16 cellular contexts compared by ENCODE assay signal in genomic region chr11:70414341-70415100, GRCh38. TPM values are rescaled to one million over a fixed set of nuclear protein-coding genes. Genes with fewer than 3 reads are reported as not detected.
A peak's percentile ranks its signal among the peaks of the same experiment; 100 is the strongest.
DNase-seq lines count a peak whose midpoint lies in the region; ATAC-seq, FAIRE-seq and TF ChIP-seq lines count a peak whose summit lies in the region.
"Had no signal": no experiment of that assay in that cellular context is flagged by ENCODE, and none has a peak within 500 bp of the region (broad histone marks: within the 10 kb centered on the region; RNA-seq: fewer than 3 reads in every experiment).

No MANE protein-coding gene starts in this region.

- ATAC-seq in K562 (no peak), GM21717 (IDR thresholded peaks at IDR 0.05; ENCODE audit: unreplicated experiment) (no peak), GM19463 (IDR thresholded peaks at IDR 0.05; ENCODE audit: unreplicated experiment) (no peak), HG02884 (IDR thresholded peaks at IDR 0.05; ENCODE audit: unreplicated experiment) (no peak)
- ATAC-seq: Right ventricle myocardium inferior had no signal

- 94% methylated on average over 20 of the region's 28 CpGs for WGBS in K562 (ENCODE audit: insufficient coverage, low coverage, missing lambda C conversion rate)

- H3K36me3 ChIP-seq in K562 (ENCODE audit: control insufficient read depth, insufficient read depth, low read length) (peaks cover 88% of the 10 kb centered on the region), fibroblast of lung (ENCODE audit: control insufficient read depth, insufficient read depth, low read length) (peaks cover 57% of the 10 kb centered on the region)

- H3K27me3 ChIP-seq in K562 (ENCODE audit: control insufficient read depth in 2 of 2, insufficient read depth in 2 of 2, low read length in 2 of 2) (no peaks in the 10 kb centered on the region), fibroblast of lung (ENCODE audit: control insufficient read depth, insufficient read depth, low read length) (no peaks in the 10 kb centered on the region)
- H3K27me3 ChIP-seq: Peyer's patch had no signal

- peak overlapping the region; percentile 20 for H3K27ac Mint-ChIP-seq in T-helper 1 cell treated with Interleukin-12 subunit alpha and Interleukin-12 subunit beta and Interleukin-4 antibody, amounts not matched to agents 30 μg/mL and 1 μg/mL, for 36 hours
- H3K27ac Mint-ChIP-seq in type B pancreatic cell = peak overlapping the region; percentile 71

- no peak for DNase-seq in T-helper 1 cell
- no peak for DNase-seq in K562 (ENCODE audit: extremely low read depth in 1 of 4, low spot score in 3 of 4)
- DNase-seq in fibroblast of lung (ENCODE audit: low read depth in 2 of 2) = no peak
- no peak for DNase-seq in type B pancreatic cell (ENCODE audit: extremely low spot score, unreplicated experiment)
- DNase-seq: DMS79 treated with DMSO at 0.1 percent for 48 hours, NCI-H1436, NCI-H1930, NCI-H69, Peyer's patch had no signal

- H3K9ac ChIP-seq in K562 (ENCODE audit: insufficient read depth in 1 of 2, low read depth in 2 of 2, low read length in 2 of 2) (no peak overlapping the region), fibroblast of lung (ENCODE audit: insufficient read depth, low read length) (no peak overlapping the region)
- H3K9ac ChIP-seq: KMS-11 had no signal

- TF ChIP-seq RAD21 in K562 (CRISPR knock-in tag; conservative IDR thresholded peaks at IDR 0.05 in 1 of 2, IDR thresholded peaks at IDR 0.05 in 1 of 2) = no peak

- H2AFZ ChIP-seq in K562 (ENCODE audit: low read depth, low read length) = no peak overlapping the region
- no peak overlapping the region for H2AFZ ChIP-seq in fibroblast of lung (ENCODE audit: low read length)

- H3K4me2 ChIP-seq in K562 (ENCODE audit: insufficient read depth, low read length) (no peak overlapping the region), fibroblast of lung (ENCODE audit: extremely low read depth, insufficient read depth, low read length) (no peak overlapping the region)
- H3K4me2 ChIP-seq: KMS-11 had no signal

- peaks cover 4% of the 10 kb centered on the region for H3K9me1 ChIP-seq in K562 (ENCODE audit: control insufficient read depth, insufficient read depth, low read length)

- H3K9me3 Mint-ChIP-seq in T-helper 1 cell treated with Interleukin-12 subunit alpha and Interleukin-12 subunit beta and Interleukin-4 antibody, amounts not matched to agents 30 μg/mL and 1 μg/mL, for 36 hours = no peaks in the 10 kb centered on the region
- no peaks in the 10 kb centered on the region for H3K9me3 Mint-ChIP-seq in type B pancreatic cell

- H3K9me3 ChIP-seq in K562 (replicated peaks; ENCODE audit: control insufficient read depth, insufficient read depth, low read depth, low read length) (no peaks in the 10 kb centered on the region), fibroblast of lung (ENCODE audit: control insufficient read depth, insufficient read depth, low read depth, low read length) (no peaks in the 10 kb centered on the region)
- H3K9me3 ChIP-seq: Peyer's patch had no signal

- no peak for TF ChIP-seq POLR2A in K562 (conservative IDR thresholded peaks at IDR 0.05)

- H3K4me1 ChIP-seq in K562 (replicated peaks in 1 of 2; ENCODE audit: control insufficient read depth in 2 of 2, insufficient read depth in 2 of 2, low read length in 2 of 2) = peaks cover 7 to 9% of the 10 kb centered on the region in 2 experiments; a peak in 4 of 5 replicates
- H3K4me1 ChIP-seq in fibroblast of lung (ENCODE audit: control insufficient read depth, extremely low read depth, insufficient read depth, low read length) = peaks cover 5% of the 10 kb centered on the region
- H3K4me1 ChIP-seq: Peyer's patch had no signal

- H3K36me3 Mint-ChIP-seq in T-helper 1 cell treated with Interleukin-12 subunit alpha and Interleukin-12 subunit beta and Interleukin-4 antibody, amounts not matched to agents 30 μg/mL and 1 μg/mL, for 36 hours (ENCODE audit: low read depth) = no peaks in the 10 kb centered on the region
- peaks cover 21% of the 10 kb centered on the region for H3K36me3 Mint-ChIP-seq in type B pancreatic cell

- no peaks in the 10 kb centered on the region for H3K79me2 ChIP-seq in K562 (ENCODE audit: control insufficient read depth, insufficient read depth, low read length)
- peaks cover 21% of the 10 kb centered on the region for H3K79me2 ChIP-seq in fibroblast of lung (ENCODE audit: control insufficient read depth, insufficient read depth, low read length)

- H3K27ac ChIP-seq in K562 (ENCODE audit: extremely low read depth, low read depth, low read length) (no peak overlapping the region), fibroblast of lung (ENCODE audit: insufficient read depth, low read length) (peak overlapping the region; percentile 39)
- H3K27ac ChIP-seq: 22Rv1, KMS-11, Peyer's patch had no signal

- no peak for TF ChIP-seq EP300 in K562 (IDR thresholded peaks at IDR 0.05; ENCODE audit: low read length)

- H3K4me3 ChIP-seq in K562 (no peak overlapping the region), fibroblast of lung (replicated peaks in 1 of 4; ENCODE audit: control extremely low read depth in 1 of 4, insufficient read depth in 1 of 4, low read depth in 3 of 4, low read length in 4 of 4) (no peak overlapping the region)
- H3K4me3 ChIP-seq: Peyer's patch had no signal

- no peak for FAIRE-seq in K562 (lab: Jason Lieb, UNC)

- in situ Hi-C loops in K562 (cut with MboI) = no loop called here

- no peak for TF ChIP-seq CTCF in K562 (IDR thresholded peaks at IDR 0.05 in 2 of 3, conservative IDR thresholded peaks at IDR 0.05 in 1 of 3; ENCODE audit: insufficient read depth in 2 of 3, low read depth in 1 of 3, low read length in 3 of 3)
- TF ChIP-seq CTCF in fibroblast of lung (conservative IDR thresholded peaks at IDR 0.05 in 1 of 2, IDR thresholded peaks at IDR 0.05 in 1 of 2; ENCODE audit: low read depth in 1 of 2, low read length in 2 of 2) = no peak
- TF ChIP-seq CTCF in type B pancreatic cell (conservative IDR thresholded peaks at IDR 0.05) = no peak

- BruUV-seq in K562 (replicated peaks; lab: Mats Ljungman, UMichigan) = no TSS peak

- H3K4me1 Mint-ChIP-seq in T-helper 1 cell treated with Interleukin-12 subunit alpha and Interleukin-12 subunit beta and Interleukin-4 antibody, amounts not matched to agents 30 μg/mL and 1 μg/mL, for 36 hours (ENCODE audit: low read depth) = no peaks in the 10 kb centered on the region
- no peaks in the 10 kb centered on the region for H3K4me1 Mint-ChIP-seq in type B pancreatic cell (ENCODE audit: unreplicated experiment)

- no peaks in the 10 kb centered on the region for H4K20me1 ChIP-seq in K562 (replicated peaks; ENCODE audit: control insufficient read depth, insufficient read depth, low read length)
- no peaks in the 10 kb centered on the region for H4K20me1 ChIP-seq in fibroblast of lung (ENCODE audit: control insufficient read depth, extremely low read depth, insufficient read depth, low read length)

- H3K4me3 Mint-ChIP-seq in T-helper 1 cell treated with Interleukin-12 subunit alpha and Interleukin-12 subunit beta and Interleukin-4 antibody, amounts not matched to agents 30 μg/mL and 1 μg/mL, for 36 hours = no peak overlapping the region
- no peak overlapping the region for H3K4me3 Mint-ChIP-seq in type B pancreatic cell

- H3K27me3 Mint-ChIP-seq in T-helper 1 cell treated with Interleukin-12 subunit alpha and Interleukin-12 subunit beta and Interleukin-4 antibody, amounts not matched to agents 30 μg/mL and 1 μg/mL, for 36 hours (ENCODE audit: low read depth) = peaks cover 34% of the 10 kb centered on the region
- H3K27me3 Mint-ChIP-seq in type B pancreatic cell = no peaks in the 10 kb centered on the region

- intact Hi-C loops in K562 (cut with micrococcal nuclease) = no loop called here

- CTCF ChIA-PET in K562 (lab: Yijun Ruan, JAX; ENCODE audit: low intra/inter-chr PET ratio) = no interaction called here

- POLR2A ChIA-PET in K562 (lab: Yijun Ruan, JAX) = interaction anchor here (0.6 to 0.8 kb wide), 2 partner anchors 15 to 155 kb away, joined by 4 read pairs; no protein-coding TSS in a partner anchor

TF ChIP-seq in K562, 482 proteins besides CTCF, POLR2A, EP300 and RAD21:
- TF ChIP-seq BHLHE40 (IDR thresholded peaks at IDR 0.05; ENCODE audit: low read length) (no peak), POLR2G (IDR thresholded peaks at IDR 0.05; ENCODE audit: low read depth, low read length) (peak; percentile 28; the same call in 1 of the 2 replicates), TEAD4 (IDR thresholded peaks at IDR 0.05; ENCODE audit: low read length) (no peak), TEAD4 (CRISPR knock-in tag; IDR thresholded peaks at IDR 0.05; ENCODE audit: borderline replicate concordance) (no peak)

RNA-seq across cellular contexts. Expression of gene CTTN, which starts 16.2 kb away (rescaled TPM):
- total RNA-seq in K562 (2011; cell fraction: chromatin; rRNA removed; ENCODE audit: low replicate concordance) = 847 and 1,186 TPM in 2 replicates
- 519 and 540 TPM in 2 replicates for total RNA-seq in K562 (2011; cell fraction: nucleolus; rRNA removed)
- 720 and 885 TPM in 2 replicates for total RNA-seq in K562 (2011; cell fraction: nucleoplasm; rRNA removed)
- total RNA-seq in K562 (2014; rRNA removed) (114 and 127 TPM in 2 replicates), K562 (2014; rRNA removed; fragmentation: Illumina TruSeq; extraction: Trizol) (92.4 and 92.6 TPM in 2 replicates), K562 (2015; rRNA removed; fragmentation: Illumina TruSeq; extraction: Trizol) (104 and 110 TPM in 2 replicates), K562 (2021) (146 and 158 TPM in 2 replicates), fibroblast of lung (378 and 428 TPM in 2 replicates), type B pancreatic cell (ENCODE audit: low replicate concordance) (211 and 264 TPM in 2 replicates)
- polyA plus RNA-seq in K562 (2011; rRNA removed) (90.1 and 102 TPM in 2 replicates), K562 (2014; fragmentation: Illumina TruSeq; extraction: Trizol) (99.7 and 102 TPM in 2 replicates), K562 (2014; fragmentation: Nextera tagmentation; extraction: Ambion mirVana) (10 to 100 TPM in 1 of 2 experiments, 1 to 10 TPM in 1; 9.9 to 23.1 TPM), K562 (2014; rRNA removed) (149 and 157 TPM in 2 replicates), fibroblast of lung (198 and 210 TPM in 2 replicates)
- polyA plus RNA-seq in K562 (2011; cell fraction: cytosol; rRNA removed) = 58.6 and 59.0 TPM in 2 replicates
- polyA plus RNA-seq in K562 (2011; cell fraction: nucleus; rRNA removed) = 564 and 672 TPM in 2 replicates
- polyA plus RNA-seq in K562 (2012) = 106 and 146 TPM in 2 replicates
- 134 and 158 TPM in 2 replicates for polyA minus RNA-seq in K562 (2011; rRNA and poly(A)+ RNA removed)
- 44.2 and 52.6 TPM in 2 replicates for polyA minus RNA-seq in K562 (2011; cell fraction: cytosol; rRNA and poly(A)+ RNA removed)
- 171 and 217 TPM in 2 replicates for polyA minus RNA-seq in K562 (2011; cell fraction: nucleus; rRNA and poly(A)+ RNA removed)
- 279 and 284 TPM in 2 replicates for polyA plus RNA-seq in fibroblast of lung (2012)
- 222 and 235 TPM in 2 replicates for polyA minus RNA-seq in fibroblast of lung (ENCODE audit: low replicate concordance)
